ENCODE assay signal across 17 cellular contexts in genomic region chr3:170417090-170417489, GRCh38. TPM values are rescaled to one million over a fixed set of nuclear protein-coding genes. Genes with fewer than 3 reads are reported as not detected.
A peak's percentile ranks its signal among the peaks of the same experiment; 100 is the strongest.
DNase-seq lines count a peak whose midpoint lies in the region; ATAC-seq and TF ChIP-seq lines count a peak whose summit lies in the region.
"Had no signal": no experiment of that assay in that cellular context is flagged by ENCODE, and none has a peak within 500 bp of the region (broad histone marks: within the 10 kb centered on the region; RNA-seq: fewer than 3 reads in every experiment).

No MANE protein-coding gene starts in this region.

- H3K27me3 Mint-ChIP-seq in activated naive CD8-positive, alpha-beta T cell: peaks cover 24% of the 10 kb centered on the region
- H3K27me3 Mint-ChIP-seq in activated naive CD8-positive, alpha-beta T cell treated with anti-CD3 and anti-CD28 coated beads, Interleukin-2, amount 50 U/mL, for 24 hours: peaks cover 38% of the 10 kb centered on the region
- peaks cover 16% of the 10 kb centered on the region for H3K27me3 Mint-ChIP-seq in nephron (ENCODE audit: low read depth)
- H3K27me3 Mint-ChIP-seq in CD14-positive monocyte (ENCODE audit: low read depth in 3 of 3): peaks cover 44 to 66% (median 47%) of the 10 kb centered on the region in 3 donors

- TF ChIP-seq CTCF in nephron (IDR thresholded peaks at IDR 0.05; ENCODE audit: unreplicated experiment in 3 of 3) (no peak), CD14-positive monocyte (IDR thresholded peaks at IDR 0.05) (no peak)

- no peak overlapping the region for H3K27ac Mint-ChIP-seq in activated naive CD8-positive, alpha-beta T cell
- no peak overlapping the region for H3K27ac Mint-ChIP-seq in activated naive CD8-positive, alpha-beta T cell treated with anti-CD3 and anti-CD28 coated beads, Interleukin-2, amount 50 U/mL, for 24 hours
- peak overlapping the region in 2 of 3 experiments; percentile 43 to 46 for H3K27ac Mint-ChIP-seq in nephron
- no peak overlapping the region for H3K27ac Mint-ChIP-seq in CD14-positive monocyte

- peak overlapping the region; percentile 1 for H3K4me3 Mint-ChIP-seq in activated naive CD8-positive, alpha-beta T cell
- H3K4me3 Mint-ChIP-seq in activated naive CD8-positive, alpha-beta T cell treated with anti-CD3 and anti-CD28 coated beads, Interleukin-2, amount 50 U/mL, for 24 hours: no peak overlapping the region
- H3K4me3 Mint-ChIP-seq in nephron (peak overlapping the region; percentile 7 to 69 (median 51)), CD14-positive monocyte (no peak overlapping the region)

- intact Hi-C loops in CD14-positive monocyte (cut with micrococcal nuclease): loop anchor here in 1 of 2 donors (10.0 kb wide), 1 partner anchor 102 kb away; no protein-coding TSS in a partner anchor

- peak; percentile 10 for DNase-seq in DMS79 (lab: John Stamatoyannopoulos, UW)
- no peak for DNase-seq in DMS79 treated with DMSO at 0.1 percent for 48 hours (lab: John Stamatoyannopoulos, UW)
- DNase-seq in activated naive CD8-positive, alpha-beta T cell treated with anti-CD3 and anti-CD28 coated beads, Interleukin-2, amount 50 U/mL, for 24 hours: no peak
- DNase-seq in CD14-positive monocyte (ENCODE audit: low spot score): no peak
- no peak for DNase-seq in ecto neural progenitor cell (ENCODE audit: low spot score)
- DNase-seq: BE2C, DMS153, GM23248, H7, Kasumi-1, NCI-H1092 treated with DMSO at 0.1 percent for 48 hours, NCI-H2029, SIG-M5, SK-N-SH, SW 1271 had no signal

- H3K36me3 Mint-ChIP-seq in activated naive CD8-positive, alpha-beta T cell: no peaks in the 10 kb centered on the region
- no peaks in the 10 kb centered on the region for H3K36me3 Mint-ChIP-seq in activated naive CD8-positive, alpha-beta T cell treated with anti-CD3 and anti-CD28 coated beads, Interleukin-2, amount 50 U/mL, for 24 hours (ENCODE audit: low read depth)
- H3K36me3 Mint-ChIP-seq in nephron (ENCODE audit: low read depth): peaks cover 13% of the 10 kb centered on the region
- peaks cover 3 to 4% of the 10 kb centered on the region in 2 donors for H3K36me3 Mint-ChIP-seq in CD14-positive monocyte

- ATAC-seq in activated naive CD8-positive, alpha-beta T cell treated with anti-CD3 and anti-CD28 coated beads, Interleukin-2, amount 50 U/mL, for 24 hours: no peak

- peaks cover 14% of the 10 kb centered on the region for H3K4me1 Mint-ChIP-seq in activated naive CD8-positive, alpha-beta T cell (ENCODE audit: low read depth)
- peaks cover 11% of the 10 kb centered on the region for H3K4me1 Mint-ChIP-seq in activated naive CD8-positive, alpha-beta T cell treated with anti-CD3 and anti-CD28 coated beads, Interleukin-2, amount 50 U/mL, for 24 hours
- H3K4me1 Mint-ChIP-seq in nephron: peaks cover 36% of the 10 kb centered on the region
- H3K4me1 Mint-ChIP-seq in CD14-positive monocyte: peaks cover 13% of the 10 kb centered on the region

- no peaks in the 10 kb centered on the region for H3K9me3 Mint-ChIP-seq in activated naive CD8-positive, alpha-beta T cell (ENCODE audit: low read depth)
- no peaks in the 10 kb centered on the region for H3K9me3 Mint-ChIP-seq in activated naive CD8-positive, alpha-beta T cell treated with anti-CD3 and anti-CD28 coated beads, Interleukin-2, amount 50 U/mL, for 24 hours
- H3K9me3 Mint-ChIP-seq in nephron: no peaks in the 10 kb centered on the region
- peaks cover 0 to 11% (median 3%) of the 10 kb centered on the region in 7 donors for H3K9me3 Mint-ChIP-seq in CD14-positive monocyte

RNA-seq across cellular contexts. Expression of gene CLDN11, which starts 1.6 kb away (rescaled TPM):
- polyA plus RNA-seq in CD14-positive monocyte: not detected

RNA-seq across cellular contexts. Expression of gene SKIL, which starts 59.6 kb away (rescaled TPM):
- 10 to 100 TPM in 1 of 2 donors, 1 to 10 TPM in 1; 9.2 to 13.4 TPM for polyA plus RNA-seq in CD14-positive monocyte

Comparison
In these comparisons a context has a peak if more than half of its experiments do, and no peak if none do; other contexts are left out.
1. H3K4me3 Mint-ChIP-seq: peak in activated naive CD8-positive, alpha-beta T cell (single experiment) and nephron (3 of 3); none in activated naive CD8-positive, alpha-beta T cell treated with anti-CD3 and anti-CD28 coated beads, Interleukin-2, amount 50 U/mL, for 24 hours (single experiment) and CD14-positive monocyte (0 of 2).
2. H3K27ac Mint-ChIP-seq: peak in nephron (2 of 3); none in activated naive CD8-positive, alpha-beta T cell (single experiment), activated naive CD8-positive, alpha-beta T cell treated with anti-CD3 and anti-CD28 coated beads, Interleukin-2, amount 50 U/mL, for 24 hours (single experiment) and CD14-positive monocyte (0 of 7).